20 cellular contexts compared by ENCODE assay signal in the genomic region with DNA sequence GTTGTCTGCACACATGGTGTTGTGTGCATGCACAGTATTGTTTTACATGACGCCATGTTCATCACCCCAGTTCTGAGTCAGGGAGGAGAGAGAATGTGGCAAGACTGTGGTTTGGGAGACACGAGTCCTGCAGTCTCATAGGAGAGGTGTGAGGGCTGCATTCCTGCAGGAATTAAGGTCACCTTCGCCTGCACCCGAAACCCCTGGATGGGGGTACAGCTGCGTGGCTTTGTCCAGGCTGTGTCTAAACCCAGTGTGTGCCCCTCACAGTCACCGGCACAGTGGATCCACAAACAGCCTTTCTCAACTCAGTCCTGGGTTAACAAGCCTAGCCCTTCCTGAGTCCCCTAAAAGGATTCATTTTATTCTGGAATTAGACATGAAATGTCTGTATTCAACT. TPM values are rescaled to one million over a fixed set of nuclear protein-coding genes. Genes with fewer than 3 reads are reported as not detected.
A peak's percentile ranks its signal among the peaks of the same experiment; 100 is the strongest.
DNase-seq lines count a peak whose midpoint lies in the region; ATAC-seq, FAIRE-seq and TF ChIP-seq lines count a peak whose summit lies in the region.
"Had no signal": no experiment of that assay in that cellular context is flagged by ENCODE, and none has a peak within 500 bp of the region (broad histone marks: within the 10 kb centered on the region; RNA-seq: fewer than 3 reads in every experiment).

No MANE protein-coding gene starts in this region.

- H3K9me1 ChIP-seq in keratinocyte (ENCODE audit: control insufficient read depth, extremely low read depth, insufficient read depth, low read length): no peaks in the 10 kb centered on the region

- H3K4me1 ChIP-seq in left ventricle myocardium inferior (peaks cover 55% of the 10 kb centered on the region), OCI-LY1 (ENCODE audit: insufficient read depth, low read length, severe bottlenecking) (peaks cover 56% of the 10 kb centered on the region), keratinocyte (ENCODE audit: control insufficient read depth, extremely low read depth, insufficient read depth, low read length) (peaks cover 11% of the 10 kb centered on the region), gastrocnemius medialis (peaks cover 24% of the 10 kb centered on the region in 2 donors), esophagus squamous epithelium (peaks cover 0 to 19% (median 6%) of the 10 kb centered on the region in 3 donors)

- H3K4me2 ChIP-seq in OCI-LY1 (ENCODE audit: low read length) (peak overlapping the region; percentile 81), keratinocyte (ENCODE audit: control insufficient read depth, extremely low read depth, insufficient read depth, low read depth, low read length) (no peak overlapping the region)
- H3K4me2 ChIP-seq: SK-N-SH had no signal

- TF ChIP-seq CTCF in left ventricle myocardium inferior (IDR thresholded peaks at IDR 0.05; ENCODE audit: borderline replicate concordance) (no peak), OCI-LY1 (IDR thresholded peaks at IDR 0.05; ENCODE audit: low read length) (no peak), keratinocyte (optimal IDR thresholded peaks at IDR 0.05 in 1 of 3, IDR thresholded peaks at IDR 0.05 in 1 of 3, conservative IDR thresholded peaks at IDR 0.05 in 1 of 3; ENCODE audit: extremely low read depth in 1 of 3, insufficient read depth in 2 of 3, low read length in 3 of 3) (no peak), gastrocnemius medialis (IDR thresholded peaks at IDR 0.05 in 4 of 5, conservative IDR thresholded peaks at IDR 0.05 in 1 of 5) (no peak), esophagus squamous epithelium (IDR thresholded peaks at IDR 0.05) (no peak)

- intact Hi-C loops in left ventricle myocardium inferior (cut with micrococcal nuclease) (no loop called here), Right ventricle myocardium inferior (cut with DNase I) (no loop called here), gastrocnemius medialis (cut with DNase I; ENCODE audit: low total_unique reads) (no loop called here), esophagus squamous epithelium (cut with DNase I) (no loop called here)

- TF ChIP-seq POLR2A in gastrocnemius medialis (IDR thresholded peaks at IDR 0.05): no peak
- no peak for TF ChIP-seq POLR2A in esophagus squamous epithelium (IDR thresholded peaks at IDR 0.05)

- H3K79me2 ChIP-seq in OCI-LY1 (ENCODE audit: insufficient read depth, low read length) (no peaks in the 10 kb centered on the region), keratinocyte (ENCODE audit: control insufficient read depth, insufficient read depth, low read length) (no peaks in the 10 kb centered on the region)

- H3K9ac ChIP-seq in OCI-LY1 (ENCODE audit: low read length): peak overlapping the region; percentile 93
- no peak overlapping the region for H3K9ac ChIP-seq in keratinocyte (ENCODE audit: control insufficient read depth, extremely low read depth, insufficient read depth, low read length)
- H3K9ac ChIP-seq: SK-N-SH had no signal

- 91% methylated on average over 6 of the region's 6 CpGs for WGBS in esophagus squamous epithelium, 2 donors

- H3K4me3 ChIP-seq in left ventricle myocardium inferior (peak overlapping the region; percentile 71), OCI-LY1 (ENCODE audit: low read depth, low read length, poor library complexity, severe bottlenecking) (peak overlapping the region; percentile 80), keratinocyte (ENCODE audit: control insufficient read depth in 2 of 3, extremely low read depth in 1 of 3, insufficient read depth in 2 of 3, low read depth in 1 of 3, low read length in 3 of 3) (no peak overlapping the region), gastrocnemius medialis (no peak overlapping the region), esophagus squamous epithelium (no peak overlapping the region)

- H3K36me3 ChIP-seq in left ventricle myocardium inferior (peaks cover 23% of the 10 kb centered on the region), OCI-LY1 (ENCODE audit: insufficient read depth, low read length) (peaks cover 14% of the 10 kb centered on the region), keratinocyte (ENCODE audit: control insufficient read depth in 2 of 2, extremely low read depth in 1 of 2, insufficient read depth in 2 of 2, low read length in 2 of 2) (no peaks in the 10 kb centered on the region), gastrocnemius medialis (peaks cover 0 to 11% of the 10 kb centered on the region in 2 donors), esophagus squamous epithelium (no peaks in the 10 kb centered on the region)

- H3K9me2 ChIP-seq in OCI-LY1 (ENCODE audit: low read depth, low read length): no peaks in the 10 kb centered on the region
- H3K9me2 ChIP-seq: SK-N-SH had no signal

- H3K9me3 ChIP-seq in left ventricle myocardium inferior (replicated peaks) (no peaks in the 10 kb centered on the region), OCI-LY1 (ENCODE audit: low read length) (peaks cover 7% of the 10 kb centered on the region), keratinocyte (ENCODE audit: control insufficient read depth, low read depth, low read length) (no peaks in the 10 kb centered on the region), gastrocnemius medialis (no peaks in the 10 kb centered on the region), esophagus squamous epithelium (no peaks in the 10 kb centered on the region)
- H3K9me3 ChIP-seq: SK-N-SH had no signal

- in situ Hi-C loops in gastrocnemius medialis (cut with MboI; ENCODE audit: low sequenced_read_pairs in 4 of 4): no loop called here

- H4K20me1 ChIP-seq in OCI-LY1 (ENCODE audit: insufficient read depth, low read length) (no peaks in the 10 kb centered on the region), keratinocyte (ENCODE audit: control insufficient read depth, extremely low read depth, insufficient read depth, low read length) (no peaks in the 10 kb centered on the region)

- FAIRE-seq in keratinocyte (lab: Jason Lieb, UNC): peak; percentile 17
- FAIRE-seq: A204.1, GM12892 had no signal

- H3K27me3 ChIP-seq in left ventricle myocardium inferior (ENCODE audit: low read depth): no peaks in the 10 kb centered on the region
- H3K27me3 ChIP-seq in OCI-LY1 (ENCODE audit: insufficient read depth, low read length): no peaks in the 10 kb centered on the region
- H3K27me3 ChIP-seq in keratinocyte (ENCODE audit: control insufficient read depth, extremely low read depth, insufficient read depth, low read length): no peaks in the 10 kb centered on the region
- H3K27me3 ChIP-seq in gastrocnemius medialis: no peaks in the 10 kb centered on the region
- H3K27me3 ChIP-seq in esophagus squamous epithelium: no peaks in the 10 kb centered on the region

- DNase-seq in left ventricle myocardium inferior: no peak
- DNase-seq in Right ventricle myocardium inferior (ENCODE audit: missing footprints): no peak
- DNase-seq in keratinocyte (ENCODE audit: low read depth, low spot score): no peak
- no peak for DNase-seq in gastrocnemius medialis
- DNase-seq in esophagus squamous epithelium (lab: John Stamatoyannopoulos, UW): no peak
- DNase-seq in islet precursor cell: no peak
- DNase-seq: COR-L47; H7; NCI-H1436; NCI-H2029; NCI-H2171; NCI-H446; NK-92 treated with Interleukin-12 subunit alpha and Interleukin-12 subunit beta, amount 100 ng/mL, for 24 hours; Right ventricle myocardium superior; SK-N-SH had no signal

- dilution Hi-C loops in keratinocyte (cut with MboI; ENCODE audit: extremely low pct_ligation_motif_present, low sequenced_read_pairs): no loop called here

- no peak overlapping the region for H2AFZ ChIP-seq in OCI-LY1 (ENCODE audit: low read length)
- no peak overlapping the region for H2AFZ ChIP-seq in keratinocyte (ENCODE audit: control insufficient read depth, low read length)

- H3K27ac ChIP-seq in left ventricle myocardium inferior (replicated peaks) (peak overlapping the region; percentile 89), OCI-LY1 (ENCODE audit: low read depth, low read length, poor library complexity, severe bottlenecking) (peak overlapping the region; percentile 96), keratinocyte (ENCODE audit: control insufficient read depth, insufficient read depth, low read length) (no peak overlapping the region), gastrocnemius medialis (peak overlapping the region in 3 of 4 donors; percentile 92 to 97 (median 96)), esophagus squamous epithelium (no peak overlapping the region)

- ATAC-seq in Right ventricle myocardium inferior: no peak
- ATAC-seq in gastrocnemius medialis: no peak
- no peak for ATAC-seq in GM19455 (IDR thresholded peaks at IDR 0.05; ENCODE audit: unreplicated experiment)
- ATAC-seq: Panc1 had no signal

- no peaks in the 10 kb centered on the region; the same call in 1 of the 2 replicates for H3F3A ChIP-seq in OCI-LY1 (ENCODE audit: insufficient read depth, low read length)

RNA-seq across cellular contexts. Expression of a gene that starts 5.7 kb away (rescaled TPM):
- 484 TPM for total RNA-seq in left ventricle myocardium inferior
- total RNA-seq in Right ventricle myocardium inferior: 468 TPM
- polyA plus RNA-seq in keratinocyte: 1.2 to 2.2 TPM (median 2.0 TPM) in 3 replicates
- polyA plus RNA-seq in keratinocyte (2011; ENCODE audit: low read depth): 2.0 TPM
- 2.6 and 3.6 TPM in 2 replicates for polyA plus RNA-seq in keratinocyte (2011; cell fraction: cytosol; rRNA removed)
- polyA plus RNA-seq in keratinocyte (2011; cell fraction: nucleus; rRNA removed): 1.7 and 2.4 TPM in 2 replicates
- 1.5 and 2.2 TPM in 2 replicates for polyA plus RNA-seq in keratinocyte (2012; ENCODE audit: low replicate concordance)
- 0.99 to 2.9 TPM (median 1.8 TPM) in 3 replicates for polyA minus RNA-seq in keratinocyte
- polyA minus RNA-seq in keratinocyte (2011; cell fraction: cytosol; rRNA and poly(A)+ RNA removed): 4.0 TPM
- polyA minus RNA-seq in keratinocyte (2011; cell fraction: nucleus; rRNA and poly(A)+ RNA removed): 0.11 and 0.54 TPM in 2 replicates
- total RNA-seq in gastrocnemius medialis: 100 to 1,000 TPM; 224 to 354 (median 295) TPM
- 1 to 10 TPM in 3 of 4 donors, under 1 TPM in 1; 0.31 to 3.5 (median 2.2) TPM for total RNA-seq in esophagus squamous epithelium

RNA-seq across cellular contexts. Expression of a gene that starts 42.9 kb away (rescaled TPM):
- total RNA-seq in left ventricle myocardium inferior (196 TPM), Right ventricle myocardium inferior (194 TPM), gastrocnemius medialis (10 to 100 TPM; 45.1 to 63.6 (median 56.0) TPM), esophagus squamous epithelium (10 to 100 TPM in 1 of 4 donors, 1 to 10 TPM in 3; 4.7 to 14.1 (median 7.7) TPM)
- 6.5 to 9.1 TPM (median 7.8 TPM) in 3 replicates for polyA plus RNA-seq in keratinocyte
- polyA plus RNA-seq in keratinocyte (2011; ENCODE audit: low read depth): 26.8 TPM
- 3.7 and 5.4 TPM in 2 replicates for polyA plus RNA-seq in keratinocyte (2011; cell fraction: cytosol; rRNA removed)
- polyA plus RNA-seq in keratinocyte (2011; cell fraction: nucleus; rRNA removed): 28.5 and 31.0 TPM in 2 replicates
- polyA plus RNA-seq in keratinocyte (2012; ENCODE audit: low replicate concordance): 6.1 and 12.9 TPM in 2 replicates
- polyA minus RNA-seq in keratinocyte: 2.7 to 14.5 TPM (median 6.9 TPM) in 3 replicates
- 9.2 TPM for polyA minus RNA-seq in keratinocyte (2011; cell fraction: cytosol; rRNA and poly(A)+ RNA removed)
- 5.3 and 12.4 TPM in 2 replicates for polyA minus RNA-seq in keratinocyte (2011; cell fraction: nucleus; rRNA and poly(A)+ RNA removed)

Comparison
In these comparisons a context has a peak if more than half of its experiments do, and no peak if none do; other contexts are left out.
1. H3K27ac ChIP-seq: peak in left ventricle myocardium inferior (single experiment), OCI-LY1 (single experiment) and gastrocnemius medialis (3 of 4); none in keratinocyte (single experiment) and esophagus squamous epithelium (0 of 4).
2. H3K4me3 ChIP-seq: peak in left ventricle myocardium inferior (single experiment) and OCI-LY1 (single experiment); none in keratinocyte (0 of 3), gastrocnemius medialis (0 of 4) and esophagus squamous epithelium (0 of 4).
3. RNA of a gene that starts 5.7 kb away (total RNA-seq): 484 TPM in left ventricle myocardium inferior (single experiment), 468 TPM in Right ventricle myocardium inferior (single experiment) and 224 to 354 TPM in gastrocnemius medialis; 0.31 to 3.5 TPM in esophagus squamous epithelium; every median in the first group is over 10 times any median in the second.